ENCODE assay signal across 12 cellular contexts in genomic region chr11:76610871-76611475, GRCh38. TPM values are rescaled to one million over a fixed set of nuclear protein-coding genes. Genes with fewer than 3 reads are reported as not detected.
DNase-seq lines count a peak whose midpoint lies in the region; ATAC-seq and TF ChIP-seq lines count a peak whose summit lies in the region.
"Had no signal": no experiment of that assay in that cellular context is flagged by ENCODE, and none has a peak within 500 bp of the region (broad histone marks: within the 10 kb centered on the region; RNA-seq: fewer than 3 reads in every experiment).

No MANE protein-coding gene starts in this region.

- H3K4me1 ChIP-seq in endodermal cell (ENCODE audit: control insufficient read depth, insufficient read depth, low read length), result no peaks in the 10 kb centered on the region
- H3K4me1 ChIP-seq: parathyroid adenoma had no signal

- H3K9me3 Mint-ChIP-seq in endodermal cell (peaks cover 12% of the 10 kb centered on the region), osteocyte (ENCODE audit: unreplicated experiment) (no peaks in the 10 kb centered on the region)
- H3K9me3 Mint-ChIP-seq: HFFc6 had no signal

- no peak for DNase-seq in GM06990 (ENCODE audit: extremely low read depth, insufficient read length)
- DNase-seq in NCI-H69 (lab: John Stamatoyannopoulos, UW), result peak; percentile 84
- DNase-seq in endodermal cell, result peak; percentile 70
- DNase-seq in osteocyte (ENCODE audit: extremely low spot score, unreplicated experiment), result peak; percentile 75
- no peak for DNase-seq in HT-29 (ENCODE audit: low spot score)
- DNase-seq in hepatic stellate cell (ENCODE audit: low spot score), result no peak
- DNase-seq: effector CD4-positive, alpha-beta T cell; HFFc6; NCI-H748 treated with DMSO at 0.1 percent for 48 hours had no signal

- H3K4me3 Mint-ChIP-seq in endodermal cell (no peak overlapping the region), osteocyte (ENCODE audit: unreplicated experiment) (no peak overlapping the region)
- H3K4me3 Mint-ChIP-seq: HFFc6 had no signal

- no peak overlapping the region for H3K27ac Mint-ChIP-seq in endodermal cell
- no peak overlapping the region for H3K27ac Mint-ChIP-seq in osteocyte (ENCODE audit: unreplicated experiment)
- H3K27ac Mint-ChIP-seq: HFFc6 had no signal

- H3K9me3 ChIP-seq in endodermal cell (ENCODE audit: control insufficient read depth, low read length), result peaks cover 5% of the 10 kb centered on the region

- no peak for ATAC-seq in HG03460 (IDR thresholded peaks at IDR 0.05; ENCODE audit: unreplicated experiment)
- no peak for ATAC-seq in GM18861 (IDR thresholded peaks at IDR 0.05; ENCODE audit: unreplicated experiment)

- TF ChIP-seq CTCF in GM06990 (IDR thresholded peaks at IDR 0.05; ENCODE audit: insufficient read depth, low read length, poor library complexity, severe bottlenecking) (peak; percentile 4), endodermal cell (conservative IDR thresholded peaks at IDR 0.05) (no peak), osteocyte (IDR thresholded peaks at IDR 0.05) (no peak)

- H3K4me3 ChIP-seq in GM06990 (replicated peaks; ENCODE audit: low read depth, low read length), result no peak overlapping the region
- H3K4me3 ChIP-seq in endodermal cell (ENCODE audit: low read length), result no peak overlapping the region

- no peaks in the 10 kb centered on the region; the same call in 1 of the 2 replicates for H3K27me3 ChIP-seq in GM06990 (replicated peaks; ENCODE audit: control insufficient read depth, insufficient read depth, low read length)
- no peaks in the 10 kb centered on the region for H3K27me3 ChIP-seq in endodermal cell (ENCODE audit: control insufficient read depth, insufficient read depth, low read length, poor library complexity, severe bottlenecking)

- no peak overlapping the region for H3K9ac ChIP-seq in endodermal cell (ENCODE audit: extremely low read depth, low read length, poor library complexity, severe bottlenecking)
- H3K9ac ChIP-seq: parathyroid adenoma had no signal

- WGBS in endodermal cell (ENCODE audit: insufficient coverage in 1 of 2, insufficient read length in 1 of 2), 2 experiments, result 80 to 88% methylated on average over 2 to 8 of the region's 8 CpGs

- H3K36me3 Mint-ChIP-seq in endodermal cell (ENCODE audit: low read depth) (no peaks in the 10 kb centered on the region), osteocyte (ENCODE audit: unreplicated experiment) (no peaks in the 10 kb centered on the region)

- H3K4me1 Mint-ChIP-seq in endodermal cell (peaks cover 10% of the 10 kb centered on the region), osteocyte (ENCODE audit: unreplicated experiment) (peaks cover 31% of the 10 kb centered on the region)

- H3K36me3 ChIP-seq in GM06990 (ENCODE audit: control insufficient read depth, insufficient read depth, low read length), result no peaks in the 10 kb centered on the region
- H3K36me3 ChIP-seq in endodermal cell (ENCODE audit: control insufficient read depth, insufficient read depth, low read length), result no peaks in the 10 kb centered on the region

- no peak overlapping the region for H3K27ac ChIP-seq in endodermal cell (ENCODE audit: low read depth, low read length)
- H3K27ac ChIP-seq: parathyroid adenoma had no signal

- H3K27me3 Mint-ChIP-seq in endodermal cell (ENCODE audit: insufficient read depth), result no peaks in the 10 kb centered on the region
- H3K27me3 Mint-ChIP-seq in osteocyte (ENCODE audit: unreplicated experiment), result no peaks in the 10 kb centered on the region

RNA-seq across cellular contexts. Expression of gene LRRC32, which starts 59.6 kb away (rescaled TPM):
- total RNA-seq in endodermal cell (1 to 10 TPM; 1.3 to 1.6 TPM), osteocyte (35.6 and 39.6 TPM in 2 replicates)
- polyA plus RNA-seq in endodermal cell (2013, experiment 1 of 2), result 2.0 TPM
- 2.2 TPM for polyA plus RNA-seq in endodermal cell (2013, experiment 2 of 2)
- total RNA-seq in HT-29 (2014; rRNA removed; shearing (Covaris generic)), result 0.10 TPM in 1 of 2 replicates, not detected in the other

Comparison
In these comparisons a context has a peak if more than half of its experiments do, and no peak if none do; other contexts are left out.
1. DNase-seq: peak in NCI-H69 (single experiment), endodermal cell (single experiment) and osteocyte (single experiment); none in GM06990 (single experiment), HT-29 (single experiment) and hepatic stellate cell (single experiment).
2. RNA of gene LRRC32, which starts 59.6 kb away (total RNA-seq): 35.6 to 39.6 TPM in osteocyte; 1.3 to 1.6 TPM in endodermal cell and 0.10 TPM in HT-29; every median in the first group is over 10 times any median in the second.